ENCODE assay signal across 4 cellular contexts in genomic region chr9:41679326-41679725, GRCh38.
DNase-seq lines count a peak whose midpoint lies in the region; TF ChIP-seq lines count a peak whose summit lies in the region.
"Not testable (repeated sequence)": the region's sequence is repeated elsewhere in the genome, so short reads cannot be mapped to it uniquely, and the experiment has no call there.

No MANE protein-coding gene starts in this region.

- H2BK12ac ChIP-seq in H9 (ENCODE audit: insufficient read length, low read depth, low read length) = not testable (repeated sequence)

- not testable (repeated sequence) for H2BK20ac ChIP-seq in H9 (ENCODE audit: low read depth, low read length, poor library complexity, severe bottlenecking)

- not testable (repeated sequence) for H3K79me1 ChIP-seq in H9 (ENCODE audit: insufficient read depth, low read depth, low read length, poor library complexity, severe bottlenecking)

- not testable (repeated sequence) for H2AFZ ChIP-seq in H9 (ENCODE audit: low read length)

- TF ChIP-seq CTCF in H9 (conservative IDR thresholded peaks at IDR 0.05); nephron (IDR thresholded peaks at IDR 0.05; ENCODE audit: unreplicated experiment in 3 of 3): not testable (repeated sequence)

- H3K4me3 Mint-ChIP-seq in H9 (peak overlapping the region; percentile 21 to 62; a peak in 4 of 5 replicates), nephron (peak overlapping the region in 2 of 3 experiments; percentile 10 to 56)

- H3K23me2 ChIP-seq in H9 (ENCODE audit: insufficient read length, low read depth, low read length, poor library complexity, severe bottlenecking) = not testable (repeated sequence)

- no CpG with 5 or more reads among the region's 24 CpGs for WGBS in H9 (ENCODE audit: extremely low coverage, insufficient read length, low lambda C conversion rate)

- H3K56ac ChIP-seq in H9 (ENCODE audit: insufficient read length, low read depth, low read length) = not testable (repeated sequence)

- H2AK5ac ChIP-seq in H9 (ENCODE audit: insufficient read length, low read length) = not testable (repeated sequence)

- H3K23ac ChIP-seq in H9 (ENCODE audit: insufficient read length, low read depth, low read length) = not testable (repeated sequence)

- not testable (repeated sequence) for H3K18ac ChIP-seq in H9 (ENCODE audit: insufficient read length, low read depth, low read length)

- not testable (repeated sequence) for H3K27ac ChIP-seq in H9 (ENCODE audit: insufficient read length, low read depth, low read length)

- not testable (repeated sequence) for H2BK5ac ChIP-seq in H9 (ENCODE audit: insufficient read length, low read length)

- H4K5ac ChIP-seq in H9 (ENCODE audit: insufficient read length, low read depth, low read length) = not testable (repeated sequence)

- not testable (repeated sequence) for H2BK120ac ChIP-seq in H9 (ENCODE audit: low read depth, low read length, poor library complexity, severe bottlenecking)

- H3K4me1 Mint-ChIP-seq in H9, nephron: not testable (repeated sequence)

- H4K20me1 ChIP-seq in H9 (ENCODE audit: control insufficient read depth, insufficient read depth, insufficient read length) = not testable (repeated sequence)

- not testable (repeated sequence) for H4K8ac ChIP-seq in H9 (replicated peaks; ENCODE audit: insufficient read length, low read depth, low read length)

- H3K14ac ChIP-seq in H9 (ENCODE audit: insufficient read depth, low read length) = not testable (repeated sequence)

- H3K4me1 ChIP-seq in H9 (ENCODE audit: insufficient read depth, low read length) = not testable (repeated sequence)

- not testable (repeated sequence) for H3K9me3 Mint-ChIP-seq in H9, nephron

- not testable (repeated sequence) for H3K79me2 ChIP-seq in H9 (ENCODE audit: insufficient read depth, low read length)

- H3K4ac ChIP-seq in H9 (ENCODE audit: low read depth, low read length) = not testable (repeated sequence)

- not testable (repeated sequence) for DNase-seq in H9
- DNase-seq in left kidney (ENCODE audit: low read depth, low spot score) (peak; percentile 5), pons (ENCODE audit: low spot score) (peak; percentile 0)

- not testable (repeated sequence) for H3K9me3 ChIP-seq in H9 (ENCODE audit: control insufficient read depth, low read depth, low read length)

- H3K27me3 ChIP-seq in H9 (ENCODE audit: insufficient read depth, low read length) = not testable (repeated sequence)

- H3K9ac ChIP-seq in H9 (ENCODE audit: extremely low read depth, insufficient read length, low read length) = not testable (repeated sequence)

- not testable (repeated sequence) for H3K4me2 ChIP-seq in H9 (ENCODE audit: insufficient read depth, insufficient read length, low read length)

- H3K36me3 Mint-ChIP-seq in H9 (ENCODE audit: insufficient read depth in 1 of 3, low read depth in 3 of 3); nephron (ENCODE audit: low read depth): not testable (repeated sequence)

- not testable (repeated sequence) for H4K91ac ChIP-seq in H9 (ENCODE audit: insufficient read length, low read depth, low read length)

- H3K27ac Mint-ChIP-seq in H9, nephron: not testable (repeated sequence)

- not testable (repeated sequence) for H3K27me3 Mint-ChIP-seq in H9 (ENCODE audit: low read depth); nephron (ENCODE audit: low read depth)

- H2BK15ac ChIP-seq in H9 (ENCODE audit: low read depth, low read length) = not testable (repeated sequence)

- H3T11ph ChIP-seq in H9 (ENCODE audit: low read length) = not testable (repeated sequence)
